In the genomic region with DNA sequence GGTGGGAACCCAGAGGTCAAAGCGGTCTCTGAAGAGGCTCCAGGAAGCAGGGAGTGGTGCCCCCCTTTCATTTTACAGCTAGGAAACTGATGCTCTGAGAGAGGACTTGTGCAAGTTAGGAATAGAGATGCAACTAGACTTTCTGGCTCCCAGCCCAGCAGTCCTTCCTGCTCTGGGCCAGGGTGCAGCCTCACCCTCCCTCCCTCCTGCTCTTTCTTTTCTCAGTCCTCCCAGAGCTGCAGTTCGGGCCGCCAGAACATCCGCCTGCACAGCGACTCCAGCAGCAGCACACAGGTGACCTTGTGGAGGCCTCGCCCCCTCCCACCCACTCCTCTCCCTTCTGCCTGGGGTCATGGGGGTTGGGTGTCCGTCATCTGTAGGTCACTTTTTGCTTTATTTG, we compare ENCODE assay signal across 9 cellular contexts. TPM values are rescaled to one million over a fixed set of nuclear protein-coding genes. Genes with fewer than 3 reads are reported as not detected.
DNase-seq lines count a peak whose midpoint lies in the region; ATAC-seq, FAIRE-seq and TF ChIP-seq lines count a peak whose summit lies in the region.
"Had no signal": no experiment of that assay in that cellular context is flagged by ENCODE, and none has a peak within 500 bp of the region (broad histone marks: within the 10 kb centered on the region; RNA-seq: fewer than 3 reads in every experiment).

No MANE protein-coding gene starts in this region.

- no peaks in the 10 kb centered on the region for H3K79me2 ChIP-seq in mesendoderm (ENCODE audit: control insufficient read depth, insufficient read depth, low read length)

- intact Hi-C loops in adrenal gland (cut with DNase I) (no loop called here), kidney (cut with DNase I) (no loop called here), thyroid gland (cut with DNase I) (no loop called here)

- no peak for TF ChIP-seq CTCF in adrenal gland (IDR thresholded peaks at IDR 0.05)
- no peak for TF ChIP-seq CTCF in kidney (IDR thresholded peaks at IDR 0.05; ENCODE audit: borderline replicate concordance, extremely low read depth, insufficient read depth)
- TF ChIP-seq CTCF in thyroid gland (IDR thresholded peaks at IDR 0.05): no peak

- no peak overlapping the region for H3K4me2 ChIP-seq in mesendoderm (ENCODE audit: low read length)
- H3K4me2 ChIP-seq: KMS-11 had no signal

- DNase-seq in HS-5 (ENCODE audit: low read depth) (peak; percentile 8), adrenal gland (peak; percentile 62 to 86 (median 81)), kidney (peak; percentile 89), thyroid gland (peak; percentile 92 to 93), inferior parietal cortex (ENCODE audit: extremely low spot score) (no peak), mesendoderm (no peak), NCI-H526 treated with DMSO at 0.1 percent for 48 hours (lab: John Stamatoyannopoulos, UW) (no peak)

- peak overlapping the region in 1 of 4 donors; percentile 33 for H3K4me3 ChIP-seq in adrenal gland
- peak overlapping the region in 1 of 2 donors; percentile 13 for H3K4me3 ChIP-seq in kidney (ENCODE audit: low read length in 2 of 2)
- no peak overlapping the region for H3K4me3 ChIP-seq in thyroid gland (replicated peaks in 1 of 3)
- H3K4me3 ChIP-seq in mesendoderm (ENCODE audit: low read length): no peak overlapping the region

- no peaks in the 10 kb centered on the region for H3K79me1 ChIP-seq in mesendoderm (ENCODE audit: low read length)

- no peaks in the 10 kb centered on the region for H3K9me3 ChIP-seq in adrenal gland (replicated peaks in 1 of 3)
- no peaks in the 10 kb centered on the region for H3K9me3 ChIP-seq in kidney (ENCODE audit: control insufficient read depth in 1 of 2, low read length in 2 of 2)
- no peaks in the 10 kb centered on the region for H3K9me3 ChIP-seq in thyroid gland

- peak overlapping the region; percentile 29 to 91 (median 85) for H3K27ac ChIP-seq in adrenal gland
- peak overlapping the region; percentile 52 to 84 for H3K27ac ChIP-seq in kidney (ENCODE audit: low read depth in 2 of 2, low read length in 2 of 2)
- peak overlapping the region; percentile 69 to 84 (median 83) for H3K27ac ChIP-seq in thyroid gland
- H3K27ac ChIP-seq in mesendoderm (ENCODE audit: low read depth, low read length): no peak overlapping the region
- H3K27ac ChIP-seq: KMS-11 had no signal

- H3K27me3 ChIP-seq in adrenal gland: no peaks in the 10 kb centered on the region
- no peaks in the 10 kb centered on the region for H3K27me3 ChIP-seq in thyroid gland
- H3K27me3 ChIP-seq in mesendoderm (ENCODE audit: insufficient read depth, low read length, poor library complexity): no peaks in the 10 kb centered on the region

- H3K36me3 ChIP-seq in adrenal gland (replicated peaks in 1 of 2) (no peaks in the 10 kb centered on the region), kidney (ENCODE audit: control insufficient read depth in 1 of 2, insufficient read depth in 2 of 2, low read length in 2 of 2) (no peaks in the 10 kb centered on the region), thyroid gland (no peaks in the 10 kb centered on the region), mesendoderm (ENCODE audit: control insufficient read depth, insufficient read depth, low read length) (no peaks in the 10 kb centered on the region)

- TF ChIP-seq POLR2A in adrenal gland (IDR thresholded peaks at IDR 0.05) (no peak), thyroid gland (IDR thresholded peaks at IDR 0.05) (no peak)

- no peak for FAIRE-seq in kidney (lab: Jason Lieb, UNC)

- H4K5ac ChIP-seq in mesendoderm (ENCODE audit: low read length): no peak overlapping the region

- no peak overlapping the region for H3K56ac ChIP-seq in mesendoderm (ENCODE audit: low read length)

- no peak overlapping the region for H2BK15ac ChIP-seq in mesendoderm (replicated peaks; ENCODE audit: low read depth)

- H3K9ac ChIP-seq in kidney (ENCODE audit: low read length in 2 of 2) (no peak overlapping the region), mesendoderm (ENCODE audit: low read length) (no peak overlapping the region)
- H3K9ac ChIP-seq: KMS-11 had no signal

- no peak overlapping the region for H4K8ac ChIP-seq in mesendoderm (ENCODE audit: low read depth, low read length)

- no peak overlapping the region for H3K4ac ChIP-seq in mesendoderm (ENCODE audit: low read depth, low read length)

- H3K23ac ChIP-seq in mesendoderm (ENCODE audit: low read length): no peak overlapping the region

- H2BK120ac ChIP-seq in mesendoderm (ENCODE audit: low read depth, low read length): no peak overlapping the region

- ATAC-seq in GM19023 (IDR thresholded peaks at IDR 0.05; ENCODE audit: unreplicated experiment): no peak

- no peak overlapping the region for H3K18ac ChIP-seq in mesendoderm (ENCODE audit: low read length)

- no peak overlapping the region for H2BK5ac ChIP-seq in mesendoderm (ENCODE audit: low read length)

- 9 to 19% (median 17%) methylated on average over 7 of the region's 7 CpGs for whole genome bisulfite sequencing in adrenal gland, 4 donors
- 13 to 17% methylated on average over 7 of the region's 7 CpGs for WGBS in thyroid gland, 2 donors
- no CpG with 5 or more reads among the region's 7 CpGs for WGBS in mesendoderm (ENCODE audit: extremely low coverage, insufficient coverage, low lambda C conversion rate)

- H2AK5ac ChIP-seq in mesendoderm (ENCODE audit: low read length): no peak overlapping the region

- H3K4me1 ChIP-seq in adrenal gland (replicated peaks in 1 of 2) (peaks cover 13 to 17% of the 10 kb centered on the region in 2 donors), kidney (ENCODE audit: control insufficient read depth in 1 of 2, insufficient read depth in 1 of 2, low read depth in 1 of 2, low read length in 2 of 2) (peaks cover 3 to 7% of the 10 kb centered on the region in 2 donors), thyroid gland (peaks cover 17 to 20% of the 10 kb centered on the region in 2 donors), mesendoderm (ENCODE audit: control insufficient read depth, low read depth, low read length) (no peaks in the 10 kb centered on the region)

RNA-seq across cellular contexts. Expression of gene LHFPL7, which starts 51.5 kb away (rescaled TPM):
- not detected for total RNA-seq in adrenal gland
- polyA plus RNA-seq in adrenal gland: not detected
- total RNA-seq in kidney: not detected
- polyA plus RNA-seq in kidney (ENCODE audit: insufficient read depth, low read depth, low replicate concordance): not detected
- not detected for total RNA-seq in thyroid gland
- not detected for polyA plus RNA-seq in mesendoderm (2013, experiment 1 of 2)
- not detected for polyA plus RNA-seq in mesendoderm (2013, experiment 2 of 2)

RNA-seq across cellular contexts. Expression of gene KIAA1671, which starts 57.5 kb away (rescaled TPM):
- 10 to 100 TPM; 33.9 to 71.0 (median 52.6) TPM for total RNA-seq in adrenal gland
- polyA plus RNA-seq in adrenal gland: 10 to 100 TPM in 2 of 3 donors, 1 to 10 TPM in 1; 5.3 to 40.5 (median 17.5) TPM
- 65.2 TPM for total RNA-seq in kidney
- polyA plus RNA-seq in kidney (ENCODE audit: insufficient read depth, low read depth, low replicate concordance): 7.3 TPM
- total RNA-seq in thyroid gland: 100 to 1,000 TPM in 1 of 4 donors, 10 to 100 TPM in 3; 63.2 to 111 (median 79.7) TPM
- polyA plus RNA-seq in mesendoderm (2013, experiment 1 of 2): 11.9 TPM
- 12.3 TPM for polyA plus RNA-seq in mesendoderm (2013, experiment 2 of 2)

Comparison
In these comparisons a context has a peak if more than half of its experiments do, and no peak if none do; other contexts are left out.
1. DNase-seq: peak in HS-5 (single experiment), adrenal gland (7 of 7), kidney (single experiment) and thyroid gland (2 of 2); none in inferior parietal cortex (single experiment), mesendoderm (single experiment) and NCI-H526 treated with DMSO at 0.1 percent for 48 hours (single experiment).